21 cellular contexts compared by ENCODE assay signal in the genomic region with DNA sequence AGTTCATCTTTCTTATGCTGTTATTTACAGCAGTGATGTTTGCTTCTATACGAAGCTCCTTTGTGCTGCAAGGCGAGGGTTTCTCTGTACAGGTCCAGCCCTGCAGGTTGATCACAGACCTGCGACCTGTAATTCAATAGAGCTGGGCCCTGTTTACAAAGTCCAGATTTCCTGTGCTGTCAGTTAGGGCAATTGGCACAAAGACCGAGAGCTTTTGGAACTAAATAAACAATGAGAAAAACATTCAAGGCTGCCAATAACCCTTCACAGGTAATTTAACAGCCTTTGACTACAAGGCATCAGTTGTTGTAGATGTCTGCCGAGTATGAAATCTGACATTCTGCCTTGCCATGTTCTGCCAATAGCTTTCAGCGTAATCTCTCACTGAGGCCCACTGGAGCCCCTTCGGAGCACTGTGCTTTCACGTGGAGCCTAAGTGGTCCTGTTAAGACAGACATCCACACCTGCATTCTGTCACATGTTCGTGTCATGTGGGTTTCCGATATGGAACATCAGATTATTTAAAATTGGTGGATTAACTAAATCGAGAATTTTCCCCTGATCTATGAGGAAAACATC.
DNase-seq lines count a peak whose midpoint lies in the region; ATAC-seq, FAIRE-seq and TF ChIP-seq lines count a peak whose summit lies in the region.
"Had no signal": no experiment of that assay in that cellular context is flagged by ENCODE, and none has a peak within 500 bp of the region (broad histone marks: within the 10 kb centered on the region; RNA-seq: fewer than 3 reads in every experiment).

No MANE protein-coding gene starts in this region.

- DNase-seq in NCI-H128 (lab: John Stamatoyannopoulos, UW; ENCODE audit: unreplicated experiment) (peak; percentile 61), NCI-H2196 (lab: John Stamatoyannopoulos, UW; ENCODE audit: unreplicated experiment) (peak; percentile 65), small intestine (peak; percentile 49), brain microvascular endothelial cell (no peak), body of pancreas (no peak)
- DNase-seq: activated CD4-positive, alpha-beta T cell treated with anti-CD3 and anti-CD28 coated beads, Interleukin-2, amount 50 U/mL, for 1 hour; activated effector memory CD4-positive, alpha-beta T cell treated with Interleukin-2 at 50 U/mL for 16 hours; CD4-positive, alpha-beta T cell; HCEC 1CT; head of caudate nucleus; Karpas-422; left lung; midbrain; NCI-H1048; NCI-H524; Right ventricle myocardium superior; stimulated activated naive B cell treated with anti-CD40 and anti-IgM and Interleukin-4, amounts not matched to agents 10 μg/mL and 1 μg/mL and 100 μg/mL, for 72 hours; testis had no signal

- no peak for TF ChIP-seq CTCF in brain microvascular endothelial cell (IDR thresholded peaks at IDR 0.05; ENCODE audit: low read depth, low read length, missing control alignments)
- TF ChIP-seq CTCF in body of pancreas (IDR thresholded peaks at IDR 0.05), result no peak

- FAIRE-seq in small intestine (lab: Jason Lieb, UNC), result no peak

- intact Hi-C loops in body of pancreas (cut with DNase I), result no loop called here

- H3K27me3 ChIP-seq in small intestine (ENCODE audit: control insufficient read depth in 2 of 2, insufficient read depth in 2 of 2, low read length in 2 of 2) (no peaks in the 10 kb centered on the region), brain microvascular endothelial cell (replicated peaks) (no peaks in the 10 kb centered on the region), body of pancreas (no peaks in the 10 kb centered on the region)
- H3K27me3 ChIP-seq: breast epithelium, left lung, testis had no signal

- H3K4me1 ChIP-seq in small intestine (ENCODE audit: control insufficient read depth in 2 of 2, insufficient read depth in 1 of 2, low read depth in 1 of 2, low read length in 1 of 2), result no peaks in the 10 kb centered on the region
- H3K4me1 ChIP-seq in body of pancreas, result no peaks in the 10 kb centered on the region
- H3K4me1 ChIP-seq: breast epithelium, testis had no signal

- in situ Hi-C loops in brain microvascular endothelial cell (cut with HindIII; ENCODE audit: low pct_ligation_motif_present, low sequenced_read_pairs), result no loop called here

- H3K27ac ChIP-seq in small intestine (ENCODE audit: low read depth in 1 of 2, low read length in 1 of 2), result no peak overlapping the region
- no peak overlapping the region for H3K27ac ChIP-seq in brain microvascular endothelial cell
- no peak overlapping the region for H3K27ac ChIP-seq in body of pancreas
- H3K27ac ChIP-seq: breast epithelium, left lung, testis had no signal

- ATAC-seq in SK-N-SH treated with all-trans-retinoic acid at 6 μM for 48 hours (no peak; the same call in 2 of the 3 replicates), body of pancreas (no peak), GM21390 (IDR thresholded peaks at IDR 0.05; ENCODE audit: unreplicated experiment) (no peak)
- ATAC-seq: left lung; stimulated activated naive B cell treated with anti-CD40 and anti-IgM and Interleukin-4, amounts not matched to agents 10 μg/mL and 1 μg/mL and 100 μg/mL, for 72 hours had no signal

- H3K4me3 ChIP-seq in small intestine (ENCODE audit: low read depth in 1 of 2, low read length in 2 of 2) (no peak overlapping the region), brain microvascular endothelial cell (ENCODE audit: low read depth, low read length) (no peak overlapping the region), body of pancreas (no peak overlapping the region)
- H3K4me3 ChIP-seq: breast epithelium, left lung, testis had no signal

- TF ChIP-seq POLR2A in body of pancreas (IDR thresholded peaks at IDR 0.05), result no peak

- H3K9me3 ChIP-seq in small intestine (ENCODE audit: control insufficient read depth, low read depth), result no peaks in the 10 kb centered on the region
- H3K9me3 ChIP-seq in body of pancreas, result no peaks in the 10 kb centered on the region
- H3K9me3 ChIP-seq: breast epithelium, left lung, testis had no signal

- WGBS in small intestine, 3 donors, result 20 to 59% (median 40%) methylated on average over 11 of the region's 11 CpGs
- 55 to 72% methylated on average over 11 of the region's 11 CpGs for WGBS in body of pancreas, 2 donors

- H3K36me3 ChIP-seq in small intestine (ENCODE audit: control insufficient read depth in 2 of 2, insufficient read depth in 2 of 2, low read length in 2 of 2), result no peaks in the 10 kb centered on the region
- no peaks in the 10 kb centered on the region for H3K36me3 ChIP-seq in brain microvascular endothelial cell (replicated peaks)
- H3K36me3 ChIP-seq in body of pancreas (replicated peaks in 1 of 2; ENCODE audit: insufficient read depth in 1 of 2, low read depth in 2 of 2), result no peaks in the 10 kb centered on the region
- H3K36me3 ChIP-seq: breast epithelium had no signal

TF ChIP-seq in SK-N-SH treated with all-trans-retinoic acid at 6 μM for 48 hours, 23 proteins besides CTCF, POLR2A, EP300 and RAD21:
- TF ChIP-seq TCF4 (CRISPR knock-in tag; IDR thresholded peaks at IDR 0.05; ENCODE audit: borderline replicate concordance) (peak; percentile 59; the same call in 1 of the 2 replicates), ZNF70 (CRISPR knock-in tag; IDR thresholded peaks at IDR 0.05) (no peak)

Comparison
In these comparisons a context has a peak if more than half of its experiments do, and no peak if none do; other contexts are left out.
1. DNase-seq: peak in NCI-H128 (single experiment), NCI-H2196 (single experiment) and small intestine (single experiment); none in brain microvascular endothelial cell (single experiment) and body of pancreas (0 of 4).